ENCODE assay signal across 28 cellular contexts in the genomic region with DNA sequence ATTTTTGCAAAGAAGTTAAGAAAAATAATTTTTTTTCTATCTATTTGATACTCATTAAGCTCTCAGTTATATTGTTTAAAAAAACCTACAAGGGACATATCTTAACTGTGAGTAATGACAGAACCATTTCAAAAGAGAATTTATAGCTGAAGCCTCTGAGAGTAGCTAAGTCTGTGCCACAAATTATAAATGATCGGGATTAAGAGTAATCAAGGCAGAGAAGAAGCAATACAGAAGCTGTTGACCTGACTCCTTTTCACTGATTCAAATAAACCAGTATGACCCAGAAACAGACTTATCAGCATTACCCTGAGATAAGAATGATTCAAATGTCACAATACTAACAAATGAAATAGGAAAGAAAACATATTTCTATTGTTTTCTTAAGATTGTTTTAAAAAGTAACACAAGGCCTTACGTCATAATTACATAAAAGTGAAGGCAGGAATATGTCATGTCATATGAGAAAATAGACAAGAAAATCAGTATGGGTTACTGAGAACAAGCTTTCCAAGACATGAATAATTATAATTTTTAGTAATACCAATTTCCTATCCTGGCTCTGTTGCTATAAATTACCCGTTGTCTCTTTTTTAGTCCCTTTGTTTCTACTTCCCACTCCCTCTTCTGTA.
"Had no signal": no experiment of that assay in that cellular context is flagged by ENCODE, and none has a peak within 500 bp of the region (broad histone marks: within the 10 kb centered on the region; RNA-seq: fewer than 3 reads in every experiment).

No MANE protein-coding gene starts in this region.

- H3K4me1 Mint-ChIP-seq: activated naive CD8-positive, alpha-beta T cell treated with anti-CD3 and anti-CD28 coated beads for 36 hours; stimulated activated naive B cell treated with anti-CD40 and anti-IgM and Interleukin-4, amounts not matched to agents 10 μg/mL and 1 μg/mL and 100 μg/mL, for 72 hours had no signal

- ATAC-seq: effector memory CD8-positive, alpha-beta T cell; gastroesophageal sphincter; mucosa of descending colon; natural killer cell treated with Interleukin-12 subunit alpha and Interleukin-12 subunit beta and Interleukin-15 and Interleukin-18, amount 100 ng/mL, for 72 hours; pancreas; stimulated activated naive B cell treated with anti-CD40 and anti-IgM and Interleukin-4, amounts not matched to agents 10 μg/mL and 1 μg/mL and 100 μg/mL, for 72 hours had no signal

- H3K27me3 ChIP-seq: gastroesophageal sphincter, hepatocyte, pancreas, stomach, tibial artery had no signal

- H3K27me3 Mint-ChIP-seq: activated naive CD8-positive, alpha-beta T cell treated with anti-CD3 and anti-CD28 coated beads for 36 hours; effector memory CD8-positive, alpha-beta T cell; natural killer cell treated with Interleukin-12 subunit alpha and Interleukin-12 subunit beta and Interleukin-15 and Interleukin-18, amount 100 ng/mL, for 72 hours; stimulated activated naive B cell treated with anti-CD40 and anti-IgM and Interleukin-4, amounts not matched to agents 10 μg/mL and 1 μg/mL and 100 μg/mL, for 72 hours had no signal

- H3K9me3 Mint-ChIP-seq: activated naive CD4-positive, alpha-beta T cell treated with anti-CD3 and anti-CD28 coated beads for 36 hours; activated naive CD8-positive, alpha-beta T cell treated with anti-CD3 and anti-CD28 coated beads for 36 hours; stimulated activated naive B cell treated with anti-CD40 and anti-IgM and Interleukin-4, amounts not matched to agents 10 μg/mL and 1 μg/mL and 100 μg/mL, for 72 hours had no signal

- H3K36me3 ChIP-seq: gastroesophageal sphincter, left ventricle myocardium inferior, pancreas, prostate gland, stomach, tibial artery had no signal

- H3K4me3 Mint-ChIP-seq: activated naive CD4-positive, alpha-beta T cell treated with anti-CD3 and anti-CD28 coated beads for 36 hours; activated naive CD8-positive, alpha-beta T cell treated with anti-CD3 and anti-CD28 coated beads for 36 hours; effector memory CD8-positive, alpha-beta T cell; natural killer cell treated with Interleukin-12 subunit alpha and Interleukin-12 subunit beta and Interleukin-15 and Interleukin-18, amount 100 ng/mL, for 72 hours; stimulated activated naive B cell treated with anti-CD40 and anti-IgM and Interleukin-4, amounts not matched to agents 10 μg/mL and 1 μg/mL and 100 μg/mL, for 72 hours had no signal

- H3K4me3 ChIP-seq: gastroesophageal sphincter, hepatocyte, left ventricle myocardium inferior, lung, mucosa of descending colon, pancreas, prostate gland, smooth muscle cell, stomach, tibial artery had no signal

- H3K27ac ChIP-seq: gastroesophageal sphincter, hepatocyte, left ventricle myocardium inferior, pancreas, prostate gland, stomach, tibial artery, VCaP had no signal

- H3K79me2 ChIP-seq: hepatocyte had no signal

- H3K4me1 ChIP-seq: gastroesophageal sphincter, left ventricle myocardium inferior, pancreas, prostate gland, stomach, tibial artery had no signal

- H2AFZ ChIP-seq: hepatocyte had no signal

- H3K9me3 ChIP-seq: gastroesophageal sphincter, left ventricle myocardium inferior, mucosa of descending colon, pancreas, prostate gland, stomach, tibial artery had no signal

- H3K4me2 ChIP-seq: hepatocyte, smooth muscle cell had no signal

- H3K36me3 Mint-ChIP-seq: activated naive CD8-positive, alpha-beta T cell treated with anti-CD3 and anti-CD28 coated beads for 36 hours; natural killer cell treated with Interleukin-12 subunit alpha and Interleukin-12 subunit beta and Interleukin-15 and Interleukin-18, amount 100 ng/mL, for 72 hours; stimulated activated naive B cell treated with anti-CD40 and anti-IgM and Interleukin-4, amounts not matched to agents 10 μg/mL and 1 μg/mL and 100 μg/mL, for 72 hours had no signal

- H3K27ac Mint-ChIP-seq: activated naive CD4-positive, alpha-beta T cell treated with anti-CD3 and anti-CD28 coated beads for 36 hours; activated naive CD8-positive, alpha-beta T cell treated with anti-CD3 and anti-CD28 coated beads for 36 hours; effector memory CD8-positive, alpha-beta T cell; natural killer cell treated with Interleukin-12 subunit alpha and Interleukin-12 subunit beta and Interleukin-15 and Interleukin-18, amount 100 ng/mL, for 72 hours; stimulated activated naive B cell treated with anti-CD40 and anti-IgM and Interleukin-4, amounts not matched to agents 10 μg/mL and 1 μg/mL and 100 μg/mL, for 72 hours had no signal

- DNase-seq: activated CD4-positive, alpha-beta T cell treated with anti-CD3 and anti-CD28 coated beads for 4 hours; activated CD4-positive, alpha-beta T cell treated with anti-CD3 and anti-CD28 coated beads, Interleukin-2, amount 50 U/mL, for 4 hours; activated effector memory CD4-positive, alpha-beta T cell treated with Interleukin-2 at 50 U/mL for 16 hours; activated naive CD4-positive, alpha-beta T cell treated with anti-CD3 and anti-CD28 coated beads for 36 hours; activated naive CD8-positive, alpha-beta T cell treated with anti-CD3 and anti-CD28 coated beads for 36 hours; activated T-cell treated with anti-CD3 and anti-CD28 coated beads for 4 hours; amniotic stem cell; caudate nucleus; cortex of kidney; effector memory CD8-positive, alpha-beta T cell; erythroblast; islet precursor cell; left ventricle myocardium inferior; mucosa of descending colon; nucleus accumbens; pancreas; stimulated activated CD4-positive, alpha-beta T cell treated with anti-CD3 and anti-CD28 coated beads, Interleukin-1b, Interleukin-23, amount 100 ng/mL, for 48 hours; stimulated activated naive B cell treated with anti-CD40 and anti-IgM and Interleukin-4, amounts not matched to agents 10 μg/mL and 1 μg/mL and 100 μg/mL, for 72 hours; stomach; T-helper 9 cell; tibial artery had no signal
